ENCODE assay signal across 27 cellular contexts in the genomic region with DNA sequence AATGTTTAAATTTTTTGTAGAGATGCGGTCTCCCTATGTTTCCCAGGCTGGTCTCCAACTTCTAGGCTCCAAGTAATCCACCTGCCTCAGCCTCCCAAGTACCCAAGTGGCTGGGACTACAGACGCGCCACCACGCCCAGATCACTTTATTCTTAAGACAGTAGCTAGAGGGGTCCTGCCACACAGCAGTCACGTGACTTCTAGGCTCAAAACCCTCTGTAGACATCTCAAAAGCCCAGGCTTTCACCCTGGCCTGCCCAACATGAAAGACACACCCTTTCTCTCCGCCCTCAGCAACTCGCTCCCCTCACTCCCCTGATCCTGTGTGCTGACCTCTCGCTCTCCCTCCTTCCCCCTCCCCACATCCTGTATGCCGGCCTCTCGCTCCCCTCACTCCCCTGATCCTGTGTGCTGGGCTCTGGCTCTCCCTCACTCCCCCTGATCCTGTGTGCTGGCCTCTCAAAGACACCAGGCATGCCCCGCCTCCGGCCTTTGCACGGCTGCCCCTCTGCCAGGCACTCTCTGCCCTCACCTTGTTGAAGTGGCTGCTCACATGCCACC.
"Had no signal": no experiment of that assay in that cellular context is flagged by ENCODE, and none has a peak within 500 bp of the region (broad histone marks: within the 10 kb centered on the region; RNA-seq: fewer than 3 reads in every experiment).

No MANE protein-coding gene starts in this region.

- H3K27me3 ChIP-seq: esophagus squamous epithelium, gastroesophageal sphincter, heart left ventricle, testis, vagina had no signal

- DNase-seq: activated B cell treated with CpG ODN at 0.5 μM for 24 hours; activated CD4-positive, alpha-beta T cell treated with anti-CD3 and anti-CD28 coated beads for 36 hours; activated CD4-positive, alpha-beta T cell treated with anti-CD3 and anti-CD28 coated beads, Interleukin-2, amount 50 U/mL, for 48 hours; activated CD8-positive, alpha-beta memory T cell treated with anti-CD3 and anti-CD28 coated beads, Interleukin-2, amount 50 U/mL, for 48 hours; activated naive CD4-positive, alpha-beta T cell treated with Interleukin-2 at 50 U/mL for 16 hours; activated naive CD8-positive, alpha-beta T cell treated with anti-CD3 and anti-CD28 coated beads, Interleukin-2, amount 10 ng/mL, durations not matched to agents 7 days and 5 days; activated T-cell treated with anti-CD3 and anti-CD28 coated beads, Interleukin-2, amount 50 U/mL, for 4 hours; amniotic stem cell; esophagus squamous epithelium; heart left ventricle; kidney; left ventricle myocardium inferior; midbrain; natural killer cell; occipital lobe; small intestine; stimulated activated CD4-positive, alpha-beta T cell treated with anti-CD3 and anti-CD28 coated beads, Interleukin-15, amount 100 ng/mL, for 24 hours; stimulated activated naive B cell treated with anti-CD40 and anti-IgM and Interleukin-4, amounts not matched to agents 10 μg/mL and 1 μg/mL and 100 μg/mL, for 72 hours; T-helper 1 cell; T-helper 9 cell; testis; trophoblast cell had no signal

- ATAC-seq: activated CD4-positive, alpha-beta T cell treated with anti-CD3 and anti-CD28 coated beads for 36 hours; activated T-cell treated with anti-CD3 and anti-CD28 coated beads, Interleukin-2, amount 50 U/mL, for 4 hours; gastroesophageal sphincter; heart left ventricle; natural killer cell; sciatic nerve; stimulated activated naive B cell treated with anti-CD40 and anti-IgM and Interleukin-4, amounts not matched to agents 10 μg/mL and 1 μg/mL and 100 μg/mL, for 72 hours had no signal

- FAIRE-seq: bronchial epithelial cell, kidney, small intestine had no signal

- H3K36me3 ChIP-seq: esophagus squamous epithelium, gastroesophageal sphincter, heart left ventricle, left ventricle myocardium inferior, vagina had no signal

- H3K4me3 ChIP-seq: coronary artery, gastroesophageal sphincter, heart left ventricle, left ventricle myocardium inferior, testis, vagina had no signal

- H3K4me1 ChIP-seq: testis had no signal

- H3K9me3 ChIP-seq: esophagus squamous epithelium, gastroesophageal sphincter, heart left ventricle, left ventricle myocardium inferior, testis, vagina had no signal

- H3K27ac ChIP-seq: coronary artery, gastroesophageal sphincter, heart left ventricle, left ventricle myocardium inferior, testis, vagina had no signal
